1 cellular context compared by ENCODE assay signal in the genomic region with DNA sequence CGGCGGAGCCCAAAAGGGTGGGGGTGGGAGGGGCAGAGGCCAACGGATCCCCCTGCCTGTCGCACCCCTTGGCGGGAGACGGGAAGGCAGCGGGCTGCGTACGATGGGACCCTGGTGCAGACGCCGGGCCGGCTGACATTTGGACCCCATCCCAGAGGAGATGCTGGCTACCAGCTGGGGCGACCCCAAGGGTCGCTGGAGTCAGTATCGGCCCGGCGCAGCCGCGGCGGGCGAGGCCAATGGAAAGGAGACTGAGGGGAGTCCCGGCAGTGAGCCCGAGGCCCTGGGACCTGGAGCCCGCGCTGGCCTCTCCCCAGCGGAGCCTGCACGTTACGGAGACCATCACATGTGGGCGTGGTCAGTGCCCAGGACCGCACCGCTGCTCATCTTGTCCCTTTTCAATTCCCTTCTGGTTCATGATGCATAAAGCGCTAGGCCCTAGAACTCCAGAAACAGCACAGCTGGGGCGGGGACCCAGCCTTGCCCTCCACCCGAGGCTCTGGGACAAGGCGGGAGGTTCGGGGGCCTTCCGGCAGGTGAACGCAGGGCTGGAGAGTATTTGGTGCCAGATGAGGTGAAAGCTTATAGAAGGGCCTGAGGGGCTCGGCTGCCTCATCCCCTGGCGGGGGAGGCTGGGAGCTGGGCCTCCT.
TF ChIP-seq lines count a peak whose summit lies in the region.

No MANE protein-coding gene starts in this region.

TF ChIP-seq in GM12878, 131 proteins besides CTCF, POLR2A, EP300 and RAD21:
- TF ChIP-seq, protein P1, sequence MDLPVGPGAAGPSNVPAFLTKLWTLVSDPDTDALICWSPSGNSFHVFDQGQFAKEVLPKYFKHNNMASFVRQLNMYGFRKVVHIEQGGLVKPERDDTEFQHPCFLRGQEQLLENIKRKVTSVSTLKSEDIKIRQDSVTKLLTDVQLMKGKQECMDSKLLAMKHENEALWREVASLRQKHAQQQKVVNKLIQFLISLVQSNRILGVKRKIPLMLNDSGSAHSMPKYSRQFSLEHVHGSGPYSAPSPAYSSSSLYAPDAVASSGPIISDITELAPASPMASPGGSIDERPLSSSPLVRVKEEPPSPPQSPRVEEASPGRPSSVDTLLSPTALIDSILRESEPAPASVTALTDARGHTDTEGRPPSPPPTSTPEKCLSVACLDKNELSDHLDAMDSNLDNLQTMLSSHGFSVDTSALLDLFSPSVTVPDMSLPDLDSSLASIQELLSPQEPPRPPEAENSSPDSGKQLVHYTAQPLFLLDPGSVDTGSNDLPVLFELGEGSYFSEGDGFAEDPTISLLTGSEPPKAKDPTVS (IDR thresholded peaks at IDR 0.05; ENCODE audit: low read depth, low read length) = no peak
- TF ChIP-seq, protein P2, sequence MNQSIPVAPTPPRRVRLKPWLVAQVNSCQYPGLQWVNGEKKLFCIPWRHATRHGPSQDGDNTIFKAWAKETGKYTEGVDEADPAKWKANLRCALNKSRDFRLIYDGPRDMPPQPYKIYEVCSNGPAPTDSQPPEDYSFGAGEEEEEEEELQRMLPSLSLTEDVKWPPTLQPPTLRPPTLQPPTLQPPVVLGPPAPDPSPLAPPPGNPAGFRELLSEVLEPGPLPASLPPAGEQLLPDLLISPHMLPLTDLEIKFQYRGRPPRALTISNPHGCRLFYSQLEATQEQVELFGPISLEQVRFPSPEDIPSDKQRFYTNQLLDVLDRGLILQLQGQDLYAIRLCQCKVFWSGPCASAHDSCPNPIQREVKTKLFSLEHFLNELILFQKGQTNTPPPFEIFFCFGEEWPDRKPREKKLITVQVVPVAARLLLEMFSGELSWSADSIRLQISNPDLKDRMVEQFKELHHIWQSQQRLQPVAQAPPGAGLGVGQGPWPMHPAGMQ (IDR thresholded peaks at IDR 0.05; ENCODE audit: borderline replicate concordance) = no peak
- TF ChIP-seq, protein P3, sequence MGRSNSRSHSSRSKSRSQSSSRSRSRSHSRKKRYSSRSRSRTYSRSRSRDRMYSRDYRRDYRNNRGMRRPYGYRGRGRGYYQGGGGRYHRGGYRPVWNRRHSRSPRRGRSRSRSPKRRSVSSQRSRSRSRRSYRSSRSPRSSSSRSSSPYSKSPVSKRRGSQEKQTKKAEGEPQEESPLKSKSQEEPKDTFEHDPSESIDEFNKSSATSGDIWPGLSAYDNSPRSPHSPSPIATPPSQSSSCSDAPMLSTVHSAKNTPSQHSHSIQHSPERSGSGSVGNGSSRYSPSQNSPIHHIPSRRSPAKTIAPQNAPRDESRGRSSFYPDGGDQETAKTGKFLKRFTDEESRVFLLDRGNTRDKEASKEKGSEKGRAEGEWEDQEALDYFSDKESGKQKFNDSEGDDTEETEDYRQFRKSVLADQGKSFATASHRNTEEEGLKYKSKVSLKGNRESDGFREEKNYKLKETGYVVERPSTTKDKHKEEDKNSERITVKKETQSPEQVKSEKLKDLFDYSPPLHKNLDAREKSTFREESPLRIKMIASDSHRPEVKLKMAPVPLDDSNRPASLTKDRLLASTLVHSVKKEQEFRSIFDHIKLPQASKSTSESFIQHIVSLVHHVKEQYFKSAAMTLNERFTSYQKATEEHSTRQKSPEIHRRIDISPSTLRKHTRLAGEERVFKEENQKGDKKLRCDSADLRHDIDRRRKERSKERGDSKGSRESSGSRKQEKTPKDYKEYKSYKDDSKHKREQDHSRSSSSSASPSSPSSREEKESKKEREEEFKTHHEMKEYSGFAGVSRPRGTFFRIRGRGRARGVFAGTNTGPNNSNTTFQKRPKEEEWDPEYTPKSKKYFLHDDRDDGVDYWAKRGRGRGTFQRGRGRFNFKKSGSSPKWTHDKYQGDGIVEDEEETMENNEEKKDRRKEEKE (IDR thresholded peaks at IDR 0.05) = no peak
- no peak for TF ChIP-seq GABPA (IDR thresholded peaks at IDR 0.05; ENCODE audit: low read depth)
- TF ChIP-seq, protein P4, sequence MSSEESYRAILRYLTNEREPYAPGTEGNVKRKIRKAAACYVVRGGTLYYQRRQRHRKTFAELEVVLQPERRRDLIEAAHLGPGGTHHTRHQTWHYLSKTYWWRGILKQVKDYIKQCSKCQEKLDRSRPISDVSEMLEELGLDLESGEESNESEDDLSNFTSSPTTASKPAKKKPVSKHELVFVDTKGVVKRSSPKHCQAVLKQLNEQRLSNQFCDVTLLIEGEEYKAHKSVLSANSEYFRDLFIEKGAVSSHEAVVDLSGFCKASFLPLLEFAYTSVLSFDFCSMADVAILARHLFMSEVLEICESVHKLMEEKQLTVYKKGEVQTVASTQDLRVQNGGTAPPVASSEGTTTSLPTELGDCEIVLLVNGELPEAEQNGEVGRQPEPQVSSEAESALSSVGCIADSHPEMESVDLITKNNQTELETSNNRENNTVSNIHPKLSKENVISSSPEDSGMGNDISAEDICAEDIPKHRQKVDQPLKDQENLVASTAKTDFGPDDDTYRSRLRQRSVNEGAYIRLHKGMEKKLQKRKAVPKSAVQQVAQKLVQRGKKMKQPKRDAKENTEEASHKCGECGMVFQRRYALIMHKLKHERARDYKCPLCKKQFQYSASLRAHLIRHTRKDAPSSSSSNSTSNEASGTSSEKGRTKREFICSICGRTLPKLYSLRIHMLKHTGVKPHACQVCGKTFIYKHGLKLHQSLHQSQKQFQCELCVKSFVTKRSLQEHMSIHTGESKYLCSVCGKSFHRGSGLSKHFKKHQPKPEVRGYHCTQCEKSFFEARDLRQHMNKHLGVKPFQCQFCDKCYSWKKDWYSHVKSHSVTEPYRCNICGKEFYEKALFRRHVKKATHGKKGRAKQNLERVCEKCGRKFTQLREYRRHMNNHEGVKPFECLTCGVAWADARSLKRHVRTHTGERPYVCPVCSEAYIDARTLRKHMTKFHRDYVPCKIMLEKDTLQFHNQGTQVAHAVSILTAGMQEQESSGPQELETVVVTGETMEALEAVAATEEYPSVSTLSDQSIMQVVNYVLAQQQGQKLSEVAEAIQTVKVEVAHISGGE (CRISPR knock-in tag; IDR thresholded peaks at IDR 0.05) = no peak
- TF ChIP-seq SMAD5 (IDR thresholded peaks at IDR 0.05; ENCODE audit: low read depth) = no peak
- TF ChIP-seq STAT1 (conservative IDR thresholded peaks at IDR 0.05) = no peak
- TF ChIP-seq CHD4 (IDR thresholded peaks at IDR 0.05) = no peak
- no peak for TF ChIP-seq ZNF274 (IDR thresholded peaks at IDR 0.05; ENCODE audit: insufficient read depth, insufficient read length)
- no peak for TF ChIP-seq PAX5 (IDR thresholded peaks at IDR 0.05; ENCODE audit: borderline replicate concordance, low read depth, low read length)
- TF ChIP-seq ZNF24 (IDR thresholded peaks at IDR 0.05) = no peak
- no peak for TF ChIP-seq MYC (IDR thresholded peaks at IDR 0.05; ENCODE audit: insufficient read depth, insufficient read length, insufficient replicate concordance, low read length, severe bottlenecking)
- TF ChIP-seq NR2F1 (conservative IDR thresholded peaks at IDR 0.05) = no peak
- TF ChIP-seq, protein P5, sequence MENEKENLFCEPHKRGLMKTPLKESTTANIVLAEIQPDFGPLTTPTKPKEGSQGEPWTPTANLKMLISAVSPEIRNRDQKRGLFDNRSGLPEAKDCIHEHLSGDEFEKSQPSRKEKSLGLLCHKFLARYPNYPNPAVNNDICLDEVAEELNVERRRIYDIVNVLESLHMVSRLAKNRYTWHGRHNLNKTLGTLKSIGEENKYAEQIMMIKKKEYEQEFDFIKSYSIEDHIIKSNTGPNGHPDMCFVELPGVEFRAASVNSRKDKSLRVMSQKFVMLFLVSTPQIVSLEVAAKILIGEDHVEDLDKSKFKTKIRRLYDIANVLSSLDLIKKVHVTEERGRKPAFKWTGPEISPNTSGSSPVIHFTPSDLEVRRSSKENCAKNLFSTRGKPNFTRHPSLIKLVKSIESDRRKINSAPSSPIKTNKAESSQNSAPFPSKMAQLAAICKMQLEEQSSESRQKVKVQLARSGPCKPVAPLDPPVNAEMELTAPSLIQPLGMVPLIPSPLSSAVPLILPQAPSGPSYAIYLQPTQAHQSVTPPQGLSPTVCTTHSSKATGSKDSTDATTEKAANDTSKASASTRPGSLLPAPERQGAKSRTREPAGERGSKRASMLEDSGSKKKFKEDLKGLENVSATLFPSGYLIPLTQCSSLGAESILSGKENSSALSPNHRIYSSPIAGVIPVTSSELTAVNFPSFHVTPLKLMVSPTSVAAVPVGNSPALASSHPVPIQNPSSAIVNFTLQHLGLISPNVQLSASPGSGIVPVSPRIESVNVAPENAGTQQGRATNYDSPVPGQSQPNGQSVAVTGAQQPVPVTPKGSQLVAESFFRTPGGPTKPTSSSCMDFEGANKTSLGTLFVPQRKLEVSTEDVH (IDR thresholded peaks at IDR 0.05; ENCODE audit: low read depth, partially characterized antibody) = no peak
- TF ChIP-seq MEF2A (IDR thresholded peaks at IDR 0.05; ENCODE audit: insufficient read depth, low read depth, low read length) = no peak
- TF ChIP-seq TBL1XR1 (IDR thresholded peaks at IDR 0.05; ENCODE audit: low read depth, low read length) = no peak
- TF ChIP-seq HDAC6 (IDR thresholded peaks at IDR 0.05; ENCODE audit: unreplicated experiment) = no peak
- TF ChIP-seq, protein P6, sequence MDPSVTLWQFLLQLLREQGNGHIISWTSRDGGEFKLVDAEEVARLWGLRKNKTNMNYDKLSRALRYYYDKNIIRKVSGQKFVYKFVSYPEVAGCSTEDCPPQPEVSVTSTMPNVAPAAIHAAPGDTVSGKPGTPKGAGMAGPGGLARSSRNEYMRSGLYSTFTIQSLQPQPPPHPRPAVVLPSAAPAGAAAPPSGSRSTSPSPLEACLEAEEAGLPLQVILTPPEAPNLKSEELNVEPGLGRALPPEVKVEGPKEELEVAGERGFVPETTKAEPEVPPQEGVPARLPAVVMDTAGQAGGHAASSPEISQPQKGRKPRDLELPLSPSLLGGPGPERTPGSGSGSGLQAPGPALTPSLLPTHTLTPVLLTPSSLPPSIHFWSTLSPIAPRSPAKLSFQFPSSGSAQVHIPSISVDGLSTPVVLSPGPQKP (IDR thresholded peaks at IDR 0.05; ENCODE audit: low read depth, low read length) = no peak
- no peak for TF ChIP-seq FOXM1 (IDR thresholded peaks at IDR 0.05; ENCODE audit: low read depth, low read length)
